ENCODE assay signal across 23 cellular contexts in genomic region chr7:45246339-45246738, GRCh38.
DNase-seq lines count a peak whose midpoint lies in the region; ATAC-seq, FAIRE-seq and TF ChIP-seq lines count a peak whose summit lies in the region.
"Had no signal": no experiment of that assay in that cellular context is flagged by ENCODE, and none has a peak within 500 bp of the region (broad histone marks: within the 10 kb centered on the region; RNA-seq: fewer than 3 reads in every experiment).

No MANE protein-coding gene starts in this region.

- no peaks in the 10 kb centered on the region for H3K79me2 ChIP-seq in GM12878 (ENCODE audit: control insufficient read depth, insufficient read depth, low read length)

- H3K27ac ChIP-seq in heart left ventricle = peak overlapping the region in 5 of 12 donors; percentile 3 to 17 (median 9)
- peak overlapping the region; percentile 56 for H3K27ac ChIP-seq in left ventricle myocardium inferior (replicated peaks)
- no peak overlapping the region for H3K27ac ChIP-seq in GM12878 (ENCODE audit: control insufficient read depth, insufficient read depth)
- H3K27ac ChIP-seq: 22Rv1; A549; BLaER1 treated with 17β-estradiol and CSF1 and Interleukin-3, amounts not matched to agents 10 nM and 100 nM; C4-2B had no signal

- H3K36me3 ChIP-seq in heart left ventricle (no peaks in the 10 kb centered on the region), left ventricle myocardium inferior (no peaks in the 10 kb centered on the region), GM12878 (ENCODE audit: control insufficient read depth in 2 of 2, insufficient read depth in 2 of 2, low read length in 1 of 2) (no peaks in the 10 kb centered on the region)
- H3K36me3 ChIP-seq: BLaER1 treated with 17β-estradiol and CSF1 and Interleukin-3, amounts not matched to agents 10 nM and 100 nM had no signal

- WGBS in heart left ventricle, 4 donors = 58 to 68% (median 62%) methylated on average over 3 of the region's 3 CpGs
- 66% methylated on average over 3 of the region's 3 CpGs for WGBS in GM12878 (ENCODE audit: insufficient coverage, insufficient replicate concordance, low lambda C conversion rate, missing lambda C conversion rate)

- no TSS peak for BruUV-seq in GM12878 (replicated peaks; lab: Mats Ljungman, UMichigan)

- peak; percentile 57 for FAIRE-seq in GM12878 (lab: Jason Lieb, UNC)
- FAIRE-seq: A549, D721Med, G401.6, GM18507 had no signal

- in situ Hi-C loops in GM12878 (cut with MboI) = no loop called here

- H3K4me2 ChIP-seq in GM12878 (ENCODE audit: control insufficient read depth, insufficient read depth) = no peak overlapping the region
- H3K4me2 ChIP-seq: A549; BLaER1 treated with 17β-estradiol and CSF1 and Interleukin-3, amounts not matched to agents 10 nM and 100 nM had no signal

- H3K27me3 ChIP-seq in heart left ventricle = peaks cover 0 to 5% (median 0%) of the 10 kb centered on the region in 9 donors
- peaks cover 37% of the 10 kb centered on the region for H3K27me3 ChIP-seq in left ventricle myocardium inferior (ENCODE audit: low read depth)
- no peaks in the 10 kb centered on the region for H3K27me3 ChIP-seq in GM12878 (replicated peaks in 1 of 2; ENCODE audit: control insufficient read depth in 2 of 2, insufficient read depth in 2 of 2, low read length in 1 of 2)
- H3K27me3 ChIP-seq: BLaER1 treated with 17β-estradiol and CSF1 and Interleukin-3, amounts not matched to agents 10 nM and 100 nM had no signal

- TF ChIP-seq EP300 in GM12878 (IDR thresholded peaks at IDR 0.05; ENCODE audit: borderline replicate concordance in 1 of 2, control insufficient read depth in 1 of 2, low read depth in 2 of 2, low read length in 2 of 2) = no peak

- no peak for TF ChIP-seq RAD21 in GM12878 (IDR thresholded peaks at IDR 0.05; ENCODE audit: insufficient read depth, low read depth, low read length)

- peaks cover 4% of the 10 kb centered on the region for H3K9me3 Mint-ChIP-seq in activated naive CD8-positive, alpha-beta T cell treated with anti-CD3 and anti-CD28 coated beads for 36 hours

- H3K9me3 ChIP-seq in heart left ventricle (peaks cover 0 to 13% (median 0%) of the 10 kb centered on the region in 12 donors), left ventricle myocardium inferior (replicated peaks) (peaks cover 11% of the 10 kb centered on the region), GM12878 (replicated peaks; ENCODE audit: control insufficient read depth, insufficient read depth, low read length) (no peaks in the 10 kb centered on the region)
- H3K9me3 ChIP-seq: A549, Caco-2 had no signal

- H3K4me3 Mint-ChIP-seq in activated naive CD8-positive, alpha-beta T cell treated with anti-CD3 and anti-CD28 coated beads for 36 hours = no peak overlapping the region
- H3K4me3 Mint-ChIP-seq: B cell; CD4-positive, alpha-beta T cell; CD8-positive, alpha-beta T cell had no signal

- CTCF ChIA-PET in GM12878 (lab: Yijun Ruan, JAX) = interaction anchor here (1.1 to 1.9 kb wide), 4 partner anchors 13 to 76 kb away, joined by 3 to 8 read pairs (median 4); no protein-coding TSS in a partner anchor

- intact Hi-C loops in heart left ventricle (cut with DNase I) (no loop called here), left ventricle myocardium superior (cut with micrococcal nuclease) (no loop called here), left ventricle myocardium inferior (cut with micrococcal nuclease) (no loop called here), Right ventricle myocardium inferior (cut with DNase I) (no loop called here), GM12878 (cut with micrococcal nuclease; ENCODE audit: unreplicated experiment) (no loop called here)

- RAD21 ChIA-PET in GM12878 (lab: Charles Lee; ENCODE audit: unreplicated experiment) = interaction anchor here (0.7 kb wide), 1 partner anchor 21 kb away, joined by 3 read pairs; no protein-coding TSS in a partner anchor

- DNase-seq in heart left ventricle (no peak), left ventricle myocardium superior (no peak), left ventricle myocardium inferior (no peak), Right ventricle myocardium inferior (ENCODE audit: missing footprints) (no peak), GM12865 (ENCODE audit: low read depth) (peak; percentile 17), GM12878 (ENCODE audit: low read depth, low spot score) (no peak)
- DNase-seq in activated naive CD8-positive, alpha-beta T cell treated with anti-CD3 and anti-CD28 coated beads for 36 hours = no peak
- DNase-seq: AML-193; Caco-2; Calu3; CD4-positive, alpha-beta T cell; CD8-positive, alpha-beta T cell; DMS79 treated with DMSO at 0.1 percent for 48 hours; GF-D8 had no signal

- H3K36me3 Mint-ChIP-seq in activated naive CD8-positive, alpha-beta T cell treated with anti-CD3 and anti-CD28 coated beads for 36 hours = peaks cover 4% of the 10 kb centered on the region
- H3K36me3 Mint-ChIP-seq: CD8-positive, alpha-beta T cell had no signal

- TF ChIP-seq POLR2A in heart left ventricle (IDR thresholded peaks at IDR 0.05) = no peak
- TF ChIP-seq POLR2A in GM12878 (IDR thresholded peaks at IDR 0.05; ENCODE audit: low read depth, low read length) = no peak

- TF ChIP-seq CTCF in heart left ventricle (IDR thresholded peaks at IDR 0.05) (no peak), left ventricle myocardium inferior (IDR thresholded peaks at IDR 0.05; ENCODE audit: borderline replicate concordance) (no peak), GM12865 (IDR thresholded peaks at IDR 0.05; ENCODE audit: insufficient read depth, low read depth, low read length, missing control alignments) (no peak), GM12878 (IDR thresholded peaks at IDR 0.05 in 2 of 3, conservative IDR thresholded peaks at IDR 0.05 in 1 of 3; ENCODE audit: control insufficient read depth in 2 of 3, extremely low read depth in 1 of 3, insufficient read depth in 1 of 3, low read depth in 3 of 3, low read length in 3 of 3) (no peak)

- H3K27ac Mint-ChIP-seq in activated naive CD8-positive, alpha-beta T cell treated with anti-CD3 and anti-CD28 coated beads for 36 hours = no peak overlapping the region
- H3K27ac Mint-ChIP-seq: B cell; CD4-positive, alpha-beta T cell; CD8-positive, alpha-beta T cell had no signal

- H3K4me3 ChIP-seq in heart left ventricle (no peak overlapping the region), left ventricle myocardium inferior (no peak overlapping the region), GM12865 (ENCODE audit: low read depth, low read length) (no peak overlapping the region), GM12878 (no peak overlapping the region)
- H3K4me3 ChIP-seq: A549; BLaER1 treated with 17β-estradiol and CSF1 and Interleukin-3, amounts not matched to agents 10 nM and 100 nM had no signal

- H3K4me1 ChIP-seq in heart left ventricle (peaks cover 0 to 24% (median 7%) of the 10 kb centered on the region in 12 donors), left ventricle myocardium inferior (peaks cover 37% of the 10 kb centered on the region), GM12878 (ENCODE audit: control insufficient read depth, insufficient read depth, low read length) (no peaks in the 10 kb centered on the region)
- H3K4me1 ChIP-seq: BLaER1 treated with 17β-estradiol and CSF1 and Interleukin-3, amounts not matched to agents 10 nM and 100 nM; Caco-2 had no signal

- no peaks in the 10 kb centered on the region for H4K20me1 ChIP-seq in GM12878 (ENCODE audit: control insufficient read depth, insufficient read depth)
- H4K20me1 ChIP-seq: BLaER1 treated with 17β-estradiol and CSF1 and Interleukin-3, amounts not matched to agents 10 nM and 100 nM had no signal

- H2AFZ ChIP-seq in GM12878 (ENCODE audit: control insufficient read depth, low read depth, low read length) = no peak overlapping the region

- ATAC-seq in heart left ventricle (peak; percentile 28 to 86 (median 47)), left ventricle myocardium superior (no peak), Right ventricle myocardium inferior (no peak), GM12878 (no peak), GM21786 (IDR thresholded peaks at IDR 0.05; ENCODE audit: unreplicated experiment) (no peak)
- ATAC-seq: A549; CD8-positive, alpha-beta T cell had no signal

- POLR2A ChIA-PET in GM12878 (lab: Charles Lee) = no interaction called here

- SMC1A ChIA-PET in GM12878 (lab: Charles Lee; ENCODE audit: uncharacterized antibody, unreplicated experiment) = no interaction called here

- H3K4me1 Mint-ChIP-seq in activated naive CD8-positive, alpha-beta T cell treated with anti-CD3 and anti-CD28 coated beads for 36 hours = no peaks in the 10 kb centered on the region
- H3K4me1 Mint-ChIP-seq: B cell had no signal

- H3K27me3 Mint-ChIP-seq in activated naive CD8-positive, alpha-beta T cell treated with anti-CD3 and anti-CD28 coated beads for 36 hours = peaks cover 52% of the 10 kb centered on the region

- H3K9ac ChIP-seq in GM12878 (ENCODE audit: control insufficient read depth, insufficient read depth, low read length) = no peak overlapping the region
- H3K9ac ChIP-seq: BLaER1 treated with 17β-estradiol and CSF1 and Interleukin-3, amounts not matched to agents 10 nM and 100 nM had no signal

TF ChIP-seq in GM12878, 131 proteins besides CTCF, POLR2A, EP300 and RAD21 (continues in another document):
- no peak for TF ChIP-seq MTA2 (IDR thresholded peaks at IDR 0.05; ENCODE audit: low read depth)
- TF ChIP-seq POLR2AphosphoS5 (IDR thresholded peaks at IDR 0.05; ENCODE audit: low read length) = no peak
- no peak for TF ChIP-seq BMI1 (IDR thresholded peaks at IDR 0.05; ENCODE audit: borderline replicate concordance)
- TF ChIP-seq NBN (IDR thresholded peaks at IDR 0.05) = no peak
- TF ChIP-seq SMARCA5 (IDR thresholded peaks at IDR 0.05) = no peak
- no peak for TF ChIP-seq RELB (IDR thresholded peaks at IDR 0.05; ENCODE audit: low read depth)
- TF ChIP-seq FOXM1 (IDR thresholded peaks at IDR 0.05; ENCODE audit: low read depth, low read length) = no peak
- TF ChIP-seq MYB (IDR thresholded peaks at IDR 0.05; ENCODE audit: borderline replicate concordance, low read depth, low read length) = no peak
- TF ChIP-seq STAT1 (conservative IDR thresholded peaks at IDR 0.05) = no peak
- TF ChIP-seq MYC (IDR thresholded peaks at IDR 0.05; ENCODE audit: insufficient read depth, insufficient read length, insufficient replicate concordance, low read length, severe bottlenecking) = no peak

Comparison
In these comparisons a context has a peak if more than half of its experiments do, and no peak if none do; other contexts are left out.
1. ATAC-seq: peak in heart left ventricle (4 of 4); none in left ventricle myocardium superior (single experiment), Right ventricle myocardium inferior (single experiment), GM12878 (single experiment) and GM21786 (single experiment).